Comparison of ENCODE assay signal across 20 cellular contexts in the genomic region with DNA sequence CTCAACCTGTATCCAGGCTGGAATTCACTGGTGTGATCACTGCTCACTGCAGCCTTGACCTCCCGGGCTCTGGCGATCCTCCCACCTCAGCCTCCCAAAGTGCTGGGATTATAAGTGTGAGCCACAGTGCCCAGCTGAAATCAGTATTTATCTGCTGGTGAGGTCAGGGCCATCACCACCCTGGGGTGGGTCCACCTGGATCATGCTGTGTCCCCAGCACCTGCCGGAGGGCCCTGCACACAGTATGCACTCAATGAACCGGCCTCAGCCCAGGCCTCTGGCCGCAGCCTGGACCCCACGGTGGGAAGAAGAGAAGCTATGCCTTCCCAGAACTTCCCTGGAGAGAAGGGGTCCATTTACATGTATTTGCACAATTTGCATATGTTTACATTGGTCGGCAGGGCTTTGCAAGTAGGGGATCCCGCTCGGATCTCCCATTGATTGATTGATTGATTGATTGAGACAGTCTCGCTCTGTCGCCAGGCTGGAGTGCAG. TPM values are rescaled to one million over a fixed set of nuclear protein-coding genes. Genes with fewer than 3 reads are reported as not detected.
DNase-seq lines count a peak whose midpoint lies in the region; ATAC-seq, FAIRE-seq and TF ChIP-seq lines count a peak whose summit lies in the region.
"Had no signal": no experiment of that assay in that cellular context is flagged by ENCODE, and none has a peak within 500 bp of the region (broad histone marks: within the 10 kb centered on the region; RNA-seq: fewer than 3 reads in every experiment).

No MANE protein-coding gene starts in this region.

- H2BK120ac ChIP-seq in H1 (replicated peaks; ENCODE audit: low read depth, low read length) (no peak overlapping the region), trophoblast cell (ENCODE audit: insufficient read depth, low read length, poor library complexity) (no peak overlapping the region)

- no peak overlapping the region for H4K5ac ChIP-seq in H1 (ENCODE audit: insufficient read length, low read depth, low read length)

- H3K18ac ChIP-seq in H1 (ENCODE audit: extremely low read depth, low read length) (no peak overlapping the region), trophoblast cell (ENCODE audit: low read length) (no peak overlapping the region)

- peak overlapping the region; percentile 80; the same call in 1 of the 2 replicates for H2BK20ac ChIP-seq in H1 (ENCODE audit: low read length)

- H3K36me3 Mint-ChIP-seq in GM23338 (ENCODE audit: low read depth), result peaks cover 18% of the 10 kb centered on the region
- peaks cover 14% of the 10 kb centered on the region for H3K36me3 Mint-ChIP-seq in neural crest cell (ENCODE audit: low read depth)

- H2AK5ac ChIP-seq in H1 (ENCODE audit: low read depth, low read length) (no peak overlapping the region), trophoblast cell (ENCODE audit: low read length) (no peak overlapping the region)

- H3K14ac ChIP-seq in H1 (ENCODE audit: insufficient read length) (no peak overlapping the region), trophoblast cell (ENCODE audit: low read length) (no peak overlapping the region)

- no peak for TF ChIP-seq CTCF in GM23338 (conservative IDR thresholded peaks at IDR 0.05; ENCODE audit: low read depth in 2 of 2)
- TF ChIP-seq CTCF in HEK293 (tag by site-specific recombination; IDR thresholded peaks at IDR 0.05), result no peak
- no peak for TF ChIP-seq CTCF in H1 (IDR thresholded peaks at IDR 0.05; ENCODE audit: control extremely low read depth in 1 of 3, insufficient read depth in 1 of 3, low read depth in 1 of 3, low read length in 3 of 3)
- TF ChIP-seq CTCF in neural crest cell (conservative IDR thresholded peaks at IDR 0.05), result no peak

- H3K27ac Mint-ChIP-seq in GM23338, result 0 out of 2 replicates have a peak overlapping the region, but pooled peaks have one; percentile 2
- no peak overlapping the region for H3K27ac Mint-ChIP-seq in neural crest cell (ENCODE audit: unreplicated experiment)

- H2BK15ac ChIP-seq in H1 (ENCODE audit: low read length), result peak overlapping the region; percentile 61; the same call in 1 of the 2 replicates

- no peak overlapping the region for H4K12ac ChIP-seq in trophoblast cell (ENCODE audit: low read depth, low read length)

- H3K27me3 Mint-ChIP-seq in GM23338 (ENCODE audit: insufficient read depth, low read depth, poor library complexity), result peaks cover 50% of the 10 kb centered on the region
- H3K27me3 Mint-ChIP-seq in neural crest cell (ENCODE audit: low read depth), result peaks cover 81% of the 10 kb centered on the region

- peaks cover 3% of the 10 kb centered on the region; the same call in 1 of the 2 replicates for H3K36me3 ChIP-seq in GM23338 (ENCODE audit: insufficient read depth)
- peaks cover 0 to 20% of the 10 kb centered on the region in 2 experiments; a peak in 2 of 3 replicates for H3K36me3 ChIP-seq in HEK293 (ENCODE audit: control insufficient read depth in 2 of 2, insufficient read depth in 1 of 2, low read length in 2 of 2)
- peaks cover 5 to 13% (median 5%) of the 10 kb centered on the region in 4 experiments; a peak in 5 of 8 replicates for H3K36me3 ChIP-seq in H1 (ENCODE audit: control insufficient read depth in 2 of 4, insufficient read depth in 4 of 4, low read length in 3 of 4)
- peaks cover 3 to 6% of the 10 kb centered on the region in 2 experiments for H3K36me3 ChIP-seq in trophoblast cell (ENCODE audit: control insufficient read depth in 1 of 2, insufficient read depth in 2 of 2, low read length in 2 of 2)

- 24% methylated on average over 11 of the region's 11 CpGs; no CpG with 5 or more reads in 1 of the 2 experiments for WGBS in H1 (ENCODE audit: extremely low coverage in 1 of 2, insufficient coverage in 1 of 2, insufficient read length in 1 of 2, insufficient replicate concordance in 2 of 2, low coverage in 1 of 2, low lambda C conversion rate in 2 of 2, missing lambda C conversion rate in 1 of 2), 2 experiments
- no CpG with 5 or more reads among the region's 11 CpGs for WGBS in trophoblast cell (ENCODE audit: extremely low coverage, insufficient coverage, insufficient read length)

- TF ChIP-seq EP300 in H1 (IDR thresholded peaks at IDR 0.05; ENCODE audit: borderline replicate concordance in 1 of 2, low read depth in 2 of 2, low read length in 2 of 2), result no peak

- H2BK12ac ChIP-seq in H1 (ENCODE audit: low read depth, low read length), result peak overlapping the region; percentile 90; the same call in 1 of the 2 replicates
- no peak overlapping the region for H2BK12ac ChIP-seq in trophoblast cell (ENCODE audit: low read length)

- POLR2A ChIA-PET in HEK293 (lab: Yijun Ruan, JAX), result interaction anchor here (2.6 kb wide), 1 partner anchor 10 kb away, joined by 12 read pairs; the partner anchor contains the start of gene RPL18A
- POLR2A ChIA-PET in H1 (lab: Charles Lee; ENCODE audit: partially characterized antibody), result interaction anchor here (0.6 to 20.2 kb wide), 8 partner anchors 9 to 1127 kb away, joined by 3 to 392 read pairs (median 3); partner anchors contain the start of genes CCDC124 and RPL18A

- peaks cover 10% of the 10 kb centered on the region; the same call in 1 of the 2 replicates for H3K23me2 ChIP-seq in H1 (ENCODE audit: low read depth, low read length)

- H3K27ac ChIP-seq in GM23338 (ENCODE audit: low read depth) (0 out of 2 replicates have a peak overlapping the region, but pooled peaks have one; percentile 21), HEK293 (ENCODE audit: extremely low read depth, low read depth, low read length) (no peak overlapping the region), H1 (ENCODE audit: low read depth, low read length) (no peak overlapping the region), trophoblast cell (ENCODE audit: low read depth, low read length) (no peak overlapping the region)
- H3K27ac ChIP-seq: KMS-11 had no signal

- H3K9ac ChIP-seq in H1 (replicated peaks in 1 of 4; ENCODE audit: extremely low read depth in 1 of 4, low read depth in 3 of 4, low read length in 3 of 4) (no peak overlapping the region), trophoblast cell (ENCODE audit: low read length) (no peak overlapping the region)
- H3K9ac ChIP-seq: KMS-11 had no signal

- H3K4me1 ChIP-seq in GM23338 (ENCODE audit: insufficient read depth) (peaks cover 12% of the 10 kb centered on the region; the same call in 1 of the 2 replicates), HEK293 (ENCODE audit: control insufficient read depth, insufficient read depth, low read length) (peaks cover 3% of the 10 kb centered on the region; the same call in 1 of the 2 replicates), H1 (replicated peaks in 1 of 4; ENCODE audit: control insufficient read depth in 3 of 4, insufficient read depth in 4 of 4, low read length in 3 of 4) (peaks cover 0 to 14% (median 5%) of the 10 kb centered on the region in 4 experiments; a peak in 6 of 7 replicates), trophoblast cell (ENCODE audit: control insufficient read depth in 1 of 2, insufficient read depth in 2 of 2, low read length in 2 of 2) (peaks cover 5% of the 10 kb centered on the region in 2 experiments)

- H2AFZ ChIP-seq in GM23338 (no peak overlapping the region), H1 (ENCODE audit: low read length) (no peak overlapping the region), trophoblast cell (ENCODE audit: insufficient read depth, low read length, poor library complexity) (no peak overlapping the region)

- H3K9me2 ChIP-seq in GM23338 (ENCODE audit: insufficient read depth), result no peaks in the 10 kb centered on the region

- H3K4me2 ChIP-seq in GM23338, result peak overlapping the region; percentile 74
- H3K4me2 ChIP-seq in H1 (ENCODE audit: insufficient read depth in 1 of 2, low read depth in 2 of 2, low read length in 2 of 2), result 0 out of 4 replicates have a peak overlapping the region, but pooled peaks have one; percentile 4 to 23
- H3K4me2 ChIP-seq in trophoblast cell (ENCODE audit: low read length), result no peak overlapping the region
- H3K4me2 ChIP-seq: KMS-11 had no signal

- H4K8ac ChIP-seq in H1 (ENCODE audit: extremely low read depth, insufficient read depth, low read length) (no peak overlapping the region), trophoblast cell (ENCODE audit: low read depth, low read length) (no peak overlapping the region)

- no peak overlapping the region for H3K56ac ChIP-seq in H1 (replicated peaks; ENCODE audit: insufficient read length, low read depth, low read length)

- ATAC-seq in GM23338, result peak; percentile 22

- H3K4ac ChIP-seq in H1 (replicated peaks; ENCODE audit: insufficient read length, low read depth, low read length) (no peak overlapping the region), trophoblast cell (ENCODE audit: low read depth, low read length) (no peak overlapping the region)

- 0 out of 2 replicates have a peak, but pooled peaks cover 9% of the 10 kb centered on the region for H4K20me1 ChIP-seq in GM23338 (replicated peaks; ENCODE audit: insufficient read depth)
- H4K20me1 ChIP-seq in H1 (replicated peaks in 1 of 2; ENCODE audit: control insufficient read depth in 1 of 2, insufficient read depth in 2 of 2, low read length in 2 of 2), result peaks cover 2 to 7% of the 10 kb centered on the region in 2 experiments

- H4K91ac ChIP-seq in H1 (replicated peaks; ENCODE audit: insufficient read length, low read length) (no peak overlapping the region), trophoblast cell (ENCODE audit: low read depth, low read length) (no peak overlapping the region)

- H3K4me3 ChIP-seq in GM23338, result peak overlapping the region; percentile 41; the same call in 1 of the 2 replicates
- H3K4me3 ChIP-seq in HEK293 (ENCODE audit: low read depth, low read length), result no peak overlapping the region
- no peak overlapping the region for H3K4me3 ChIP-seq in H1 (ENCODE audit: extremely low read depth in 1 of 4, insufficient read depth in 2 of 4, low read depth in 3 of 4, low read length in 4 of 4)
- no peak overlapping the region for H3K4me3 ChIP-seq in trophoblast cell (ENCODE audit: low read depth, low read length)

- H3F3A ChIP-seq in GM23338 (replicated peaks; ENCODE audit: low read depth), result peaks cover 30% of the 10 kb centered on the region

- peak; percentile 91 for DNase-seq in GM23338 (ENCODE audit: low spot score)
- DNase-seq in H1 (ENCODE audit: low read depth in 1 of 2, low spot score in 2 of 2), result peak in 1 of 2 experiments; percentile 63
- no peak for DNase-seq in neural crest cell (ENCODE audit: low read depth, low spot score)
- no peak for DNase-seq in GF-D8 (lab: John Stamatoyannopoulos, UW)
- DNase-seq in HT-29 (ENCODE audit: low spot score), result no peak
- no peak for DNase-seq in trophoblast cell
- DNase-seq: ACHN; C1 segment of cervical spinal cord; CD8-positive, alpha-beta memory T cell; DMS79; HCEC 1CT; NCI-H1417 treated with DMSO at 0.1 percent for 48 hours; NCI-H187 treated with DMSO at 0.1 percent for 48 hours; NCI-H2227 treated with DMSO at 0.1 percent for 48 hours; NCI-H510A treated with DMSO at 0.1 percent for 48 hours; NCI-H774; RPMI8226; SIG-M5 had no signal

- H3K9me3 Mint-ChIP-seq in GM23338, result no peaks in the 10 kb centered on the region
- H3K9me3 Mint-ChIP-seq in neural crest cell, result no peaks in the 10 kb centered on the region
- H3K9me3 Mint-ChIP-seq: CD8-positive, alpha-beta memory T cell had no signal

- 0 out of 2 replicates have a peak overlapping the region, but pooled peaks have one; percentile 75 for H2BK5ac ChIP-seq in H1 (ENCODE audit: low read depth, low read length)
- no peak overlapping the region for H2BK5ac ChIP-seq in trophoblast cell (ENCODE audit: low read depth, low read length, poor library complexity)

- H3K4me1 Mint-ChIP-seq in GM23338 (peaks cover 12% of the 10 kb centered on the region), neural crest cell (no peaks in the 10 kb centered on the region)

- H3K79me2 ChIP-seq in GM23338 (replicated peaks; ENCODE audit: insufficient read depth) (no peaks in the 10 kb centered on the region), H1 (ENCODE audit: control insufficient read depth in 1 of 2, insufficient read depth in 2 of 2, low read length in 2 of 2) (no peaks in the 10 kb centered on the region), trophoblast cell (ENCODE audit: control insufficient read depth, insufficient read depth, low read length, poor library complexity) (peaks cover 1% of the 10 kb centered on the region)

- H3K23ac ChIP-seq in H1 (ENCODE audit: insufficient read length), result no peak overlapping the region
- H3K23ac ChIP-seq in trophoblast cell (ENCODE audit: low read length), result no peak overlapping the region

- no peaks in the 10 kb centered on the region for H3K9me3 ChIP-seq in HEK293 (ENCODE audit: control insufficient read depth, insufficient read depth, low read depth, low read length)
- H3K9me3 ChIP-seq in H1 (ENCODE audit: insufficient read depth in 2 of 2, low read depth in 1 of 2, low read length in 1 of 2), result no peaks in the 10 kb centered on the region; a peak in 1 of 4 replicates
- peaks cover 9% of the 10 kb centered on the region for H3K9me3 ChIP-seq in trophoblast cell (ENCODE audit: insufficient read depth, low read depth, low read length)

- FAIRE-seq in H1 (lab: Jason Lieb, UNC), result peak; percentile 90

- CTCF ChIA-PET in HEK293 (lab: Yijun Ruan, JAX) (interaction anchor here (0.6 to 2.5 kb wide), 4 partner anchors 62 to 175 kb away, joined by 3 to 22 read pairs (median 4); partner anchors contain the start of gene CCDC124), H1 (lab: Charles Lee; ENCODE audit: partially characterized antibody) (interaction anchor here (1.0 to 5.4 kb wide), 8 partner anchors 8 to 226 kb away, joined by 3 to 105 read pairs (median 12); partner anchors contain the start of genes CCDC124 and RPL18A)

- no peak for TF ChIP-seq POLR2A in H1 (IDR thresholded peaks at IDR 0.05; ENCODE audit: control extremely low read depth in 1 of 2, low read depth in 2 of 2, low read length in 2 of 2)

- no peak for TF ChIP-seq RAD21 in H1 (IDR thresholded peaks at IDR 0.05 in 1 of 2, conservative IDR thresholded peaks at IDR 0.05 in 1 of 2; ENCODE audit: low read depth in 2 of 2, low read length in 2 of 2)

- H3K27me3 ChIP-seq in GM23338 (ENCODE audit: insufficient read depth) (peaks cover 41% of the 10 kb centered on the region), H1 (replicated peaks in 1 of 4; ENCODE audit: control insufficient read depth in 3 of 4, extremely low read depth in 1 of 4, insufficient read depth in 3 of 4, low read length in 3 of 4) (peaks cover 0 to 9% (median 5%) of the 10 kb centered on the region in 4 experiments; a peak in 5 of 7 replicates), trophoblast cell (ENCODE audit: insufficient read depth, low read length) (no peaks in the 10 kb centered on the region)

- H3K79me1 ChIP-seq in H1 (ENCODE audit: low read depth, low read length), result no peaks in the 10 kb centered on the region
- no peaks in the 10 kb centered on the region for H3K79me1 ChIP-seq in trophoblast cell (ENCODE audit: low read length)

- H3K4me3 Mint-ChIP-seq in GM23338 (peak overlapping the region; percentile 12; the same call in 1 of the 3 replicates), neural crest cell (peak overlapping the region; percentile 69)

RNA-seq across cellular contexts. Expression of gene SLC5A5, which starts 2.6 kb away (rescaled TPM):
- total RNA-seq in GM23338 (2014; rRNA removed; shearing (Covaris generic)), result 2.1 and 2.6 TPM in 2 replicates
- polyA plus RNA-seq in GM23338 (2016; fragmentation: Nextera tagmentation; extraction: Ambion mirVana) (1.0 and 1.7 TPM in 2 replicates), H1 (2011; rRNA removed) (1.8 and 2.2 TPM in 2 replicates)
- total RNA-seq in H1 (2021; fragmentation: NEBNext Ultra II Directional; extraction: Animal tissue kit (Norgen Biotek cat#: 25700)), result 1.2 and 1.5 TPM in 2 replicates
- 1.8 TPM for polyA plus RNA-seq in H1 (2011; cell fraction: cytosol; rRNA removed)
- polyA plus RNA-seq in H1 (2011; cell fraction: nucleus; rRNA removed), result 3.6 TPM
- polyA plus RNA-seq in H1 (2012, experiment 1 of 2), result 0.98 to 2.3 TPM (median 1.7 TPM) in 4 replicates
- 1.1 TPM for polyA plus RNA-seq in H1 (2012, experiment 2 of 2)
- 1.4 TPM for polyA plus RNA-seq in H1 (2013, experiment 1 of 2)
- polyA plus RNA-seq in H1 (2013, experiment 2 of 2), result 1.7 TPM
- 1.4 and 1.9 TPM in 2 replicates for polyA minus RNA-seq in H1 (2011; rRNA and poly(A)+ RNA removed)
- polyA minus RNA-seq in H1 (2011; cell fraction: cytosol; rRNA and poly(A)+ RNA removed), result 3.1 TPM
- 2.7 TPM for polyA minus RNA-seq in H1 (2011; cell fraction: nucleus; rRNA and poly(A)+ RNA removed)
- not detected in 2 replicates for total RNA-seq in neural crest cell
- not detected in 2 replicates for total RNA-seq in HT-29 (2014; rRNA removed; shearing (Covaris generic))
- 0.01 TPM in 2 replicates for polyA plus RNA-seq in trophoblast cell (2013)

RNA-seq across cellular contexts. Expression of gene RPL18A, which starts 9.5 kb away (rescaled TPM):
- total RNA-seq in GM23338 (2014; rRNA removed; shearing (Covaris generic)), result 1,233 and 1,314 TPM in 2 replicates
- 2,829 and 2,918 TPM in 2 replicates for polyA plus RNA-seq in GM23338 (2016; fragmentation: Nextera tagmentation; extraction: Ambion mirVana)
- 2,749 and 2,894 TPM in 2 replicates for total RNA-seq in H1 (2021; fragmentation: NEBNext Ultra II Directional; extraction: Animal tissue kit (Norgen Biotek cat#: 25700))
- 3,938 and 5,258 TPM in 2 replicates for polyA plus RNA-seq in H1 (2011; rRNA removed)
- 4,102 TPM for polyA plus RNA-seq in H1 (2011; cell fraction: cytosol; rRNA removed)
- 3,741 TPM for polyA plus RNA-seq in H1 (2011; cell fraction: nucleus; rRNA removed)
- 2,900 to 4,037 TPM (median 3,755 TPM) in 4 replicates for polyA plus RNA-seq in H1 (2012, experiment 1 of 2)
- 5,025 TPM for polyA plus RNA-seq in H1 (2012, experiment 2 of 2)
- 2,492 TPM for polyA plus RNA-seq in H1 (2013, experiment 1 of 2)
- polyA plus RNA-seq in H1 (2013, experiment 2 of 2), result 2,474 TPM
- 555 and 636 TPM in 2 replicates for polyA minus RNA-seq in H1 (2011; rRNA and poly(A)+ RNA removed)
- 2,052 TPM for polyA minus RNA-seq in H1 (2011; cell fraction: cytosol; rRNA and poly(A)+ RNA removed)
- 752 TPM for polyA minus RNA-seq in H1 (2011; cell fraction: nucleus; rRNA and poly(A)+ RNA removed)
- 2,184 and 2,260 TPM in 2 replicates for total RNA-seq in neural crest cell
- 2,120 and 2,211 TPM in 2 replicates for total RNA-seq in HT-29 (2014; rRNA removed; shearing (Covaris generic))
- 1,931 and 1,990 TPM in 2 replicates for polyA plus RNA-seq in trophoblast cell (2013)

RNA-seq across cellular contexts. Expression of gene JAK3, which starts 21.4 kb away (rescaled TPM):
- total RNA-seq in GM23338 (2014; rRNA removed; shearing (Covaris generic)), result 4.2 and 5.4 TPM in 2 replicates
- 2.8 and 2.9 TPM in 2 replicates for polyA plus RNA-seq in GM23338 (2016; fragmentation: Nextera tagmentation; extraction: Ambion mirVana)
- total RNA-seq in H1 (2021; fragmentation: NEBNext Ultra II Directional; extraction: Animal tissue kit (Norgen Biotek cat#: 25700)), result 3.2 and 4.0 TPM in 2 replicates
- 4.7 TPM in 2 replicates for polyA plus RNA-seq in H1 (2011; rRNA removed)
- polyA plus RNA-seq in H1 (2011; cell fraction: cytosol; rRNA removed), result 3.2 TPM
- 4.1 TPM for polyA plus RNA-seq in H1 (2011; cell fraction: nucleus; rRNA removed)
- 2.1 to 3.0 TPM (median 2.5 TPM) in 4 replicates for polyA plus RNA-seq in H1 (2012, experiment 1 of 2)
- 1.9 TPM for polyA plus RNA-seq in H1 (2012, experiment 2 of 2)
- 3.3 TPM for polyA plus RNA-seq in H1 (2013, experiment 1 of 2)
- polyA plus RNA-seq in H1 (2013, experiment 2 of 2), result 3.3 TPM
- 3.8 and 4.4 TPM in 2 replicates for polyA minus RNA-seq in H1 (2011; rRNA and poly(A)+ RNA removed)
- 3.1 TPM for polyA minus RNA-seq in H1 (2011; cell fraction: cytosol; rRNA and poly(A)+ RNA removed)
- polyA minus RNA-seq in H1 (2011; cell fraction: nucleus; rRNA and poly(A)+ RNA removed), result 2.7 TPM
- 1.3 and 1.6 TPM in 2 replicates for total RNA-seq in neural crest cell
- 0.23 and 0.31 TPM in 2 replicates for total RNA-seq in HT-29 (2014; rRNA removed; shearing (Covaris generic))
- 0.26 and 0.29 TPM in 2 replicates for polyA plus RNA-seq in trophoblast cell (2013)

RNA-seq across cellular contexts. Expression of gene INSL3, which starts 47.8 kb away (rescaled TPM):
- total RNA-seq in GM23338 (2014; rRNA removed; shearing (Covaris generic)), result not detected in 2 replicates
- polyA plus RNA-seq in GM23338 (2016; fragmentation: Nextera tagmentation; extraction: Ambion mirVana) (0.76 and 1.5 TPM in 2 replicates), H1 (2011; rRNA removed) (1.1 and 1.5 TPM in 2 replicates)
- 0.41 and 1.2 TPM in 2 replicates for total RNA-seq in H1 (2021; fragmentation: NEBNext Ultra II Directional; extraction: Animal tissue kit (Norgen Biotek cat#: 25700))
- 0.44 TPM for polyA plus RNA-seq in H1 (2011; cell fraction: cytosol; rRNA removed)
- 1.9 TPM for polyA plus RNA-seq in H1 (2011; cell fraction: nucleus; rRNA removed)
- polyA plus RNA-seq in H1 (2012, experiment 1 of 2), result 1.2 to 1.5 TPM (median 1.4 TPM) in 3 of 4 replicates, not detected in the other
- polyA plus RNA-seq in H1 (2012, experiment 2 of 2), result 1.00 TPM
- 0.87 TPM for polyA plus RNA-seq in H1 (2013, experiment 1 of 2)
- 1.1 TPM for polyA plus RNA-seq in H1 (2013, experiment 2 of 2)
- 0.69 and 0.71 TPM in 2 replicates for polyA minus RNA-seq in H1 (2011; rRNA and poly(A)+ RNA removed)
- 1.8 TPM for polyA minus RNA-seq in H1 (2011; cell fraction: cytosol; rRNA and poly(A)+ RNA removed)
- polyA minus RNA-seq in H1 (2011; cell fraction: nucleus; rRNA and poly(A)+ RNA removed), result not detected
- not detected in 2 replicates for total RNA-seq in neural crest cell
- total RNA-seq in HT-29 (2014; rRNA removed; shearing (Covaris generic)), result not detected in 2 replicates
- polyA plus RNA-seq in trophoblast cell (2013), result 0.08 and 0.10 TPM in 2 replicates
